In genomic region chr3:71010731-71011455, GRCh38 we compare ENCODE assay signal across 8 cellular contexts.
DNase-seq lines count a peak whose midpoint lies in the region; ATAC-seq and TF ChIP-seq lines count a peak whose summit lies in the region.

No MANE protein-coding gene starts in this region.

- peak overlapping the region; percentile 84 to 88 for H3K27ac Mint-ChIP-seq in natural killer cell treated with Interleukin-12 subunit alpha and Interleukin-12 subunit beta and Interleukin-15 and Interleukin-18, amount 100 ng/mL, for 72 hours
- no peak overlapping the region for H3K27ac Mint-ChIP-seq in glutamatergic neuron (ENCODE audit: unreplicated experiment)

- H3K4me1 Mint-ChIP-seq in natural killer cell treated with Interleukin-12 subunit alpha and Interleukin-12 subunit beta and Interleukin-15 and Interleukin-18, amount 100 ng/mL, for 72 hours (ENCODE audit: low read depth in 2 of 2) = peaks cover 26 to 46% of the 10 kb centered on the region in 2 donors
- H3K4me1 Mint-ChIP-seq in glutamatergic neuron (ENCODE audit: low read depth, unreplicated experiment) = peaks cover under 1% of the 10 kb centered on the region

- peaks cover 12% of the 10 kb centered on the region for H3K36me3 Mint-ChIP-seq in natural killer cell treated with Interleukin-12 subunit alpha and Interleukin-12 subunit beta and Interleukin-15 and Interleukin-18, amount 100 ng/mL, for 72 hours
- no peaks in the 10 kb centered on the region for H3K36me3 Mint-ChIP-seq in glutamatergic neuron (ENCODE audit: unreplicated experiment)

- peak overlapping the region; percentile 67 for H3K4me3 Mint-ChIP-seq in natural killer cell treated with Interleukin-12 subunit alpha and Interleukin-12 subunit beta and Interleukin-15 and Interleukin-18, amount 100 ng/mL, for 72 hours
- no peak overlapping the region for H3K4me3 Mint-ChIP-seq in glutamatergic neuron (ENCODE audit: unreplicated experiment)

- TF ChIP-seq CTCF in glutamatergic neuron (IDR thresholded peaks at IDR 0.05; ENCODE audit: partially characterized antibody, unreplicated experiment) = no peak

- ATAC-seq in GM19372 (IDR thresholded peaks at IDR 0.05; ENCODE audit: low read depth, unreplicated experiment) (peak; percentile 74), HG03432 (IDR thresholded peaks at IDR 0.05; ENCODE audit: unreplicated experiment) (peak; percentile 54)
- peak; percentile 75 to 92 for ATAC-seq in natural killer cell treated with Interleukin-12 subunit alpha and Interleukin-12 subunit beta and Interleukin-15 and Interleukin-18, amount 100 ng/mL, for 72 hours

- no peaks in the 10 kb centered on the region for H3K9me3 Mint-ChIP-seq in natural killer cell treated with Interleukin-12 subunit alpha and Interleukin-12 subunit beta and Interleukin-15 and Interleukin-18, amount 100 ng/mL, for 72 hours
- no peaks in the 10 kb centered on the region for H3K9me3 Mint-ChIP-seq in glutamatergic neuron (ENCODE audit: unreplicated experiment)

- peak; percentile 65 for DNase-seq in activated T-cell treated with anti-CD3 and anti-CD28 coated beads for 24 hours (ENCODE audit: low read depth)
- no peak for DNase-seq in natural killer cell treated with Interleukin-12 subunit alpha and Interleukin-12 subunit beta and Interleukin-15 and Interleukin-18, amount 100 ng/mL, for 72 hours (ENCODE audit: low spot score)
- DNase-seq in ecto neural progenitor cell (ENCODE audit: low spot score) = no peak
- DNase-seq in NCI-H82 treated with DMSO at 0.1 percent for 48 hours (lab: John Stamatoyannopoulos, UW; ENCODE audit: unreplicated experiment) = no peak
- DNase-seq in glutamatergic neuron = no peak
- DNase-seq in HuH-7.5 (ENCODE audit: low spot score) = no peak

- H3K27me3 Mint-ChIP-seq in natural killer cell treated with Interleukin-12 subunit alpha and Interleukin-12 subunit beta and Interleukin-15 and Interleukin-18, amount 100 ng/mL, for 72 hours = no peaks in the 10 kb centered on the region
- no peaks in the 10 kb centered on the region for H3K27me3 Mint-ChIP-seq in glutamatergic neuron (ENCODE audit: unreplicated experiment)
